ENCODE assay signal across 8 cellular contexts in genomic region chr16:86044241-86044671, GRCh38.
DNase-seq lines count a peak whose midpoint lies in the region; TF ChIP-seq lines count a peak whose summit lies in the region.

No MANE protein-coding gene starts in this region.

- TF ChIP-seq CTCF in DOHH2 (IDR thresholded peaks at IDR 0.05; ENCODE audit: low read depth, low read length, poor library complexity, severe bottlenecking) (peak; percentile 99), cardiac muscle cell (IDR thresholded peaks at IDR 0.05; ENCODE audit: low read depth, low read length) (peak; percentile 73)

- no peaks in the 10 kb centered on the region for H3K79me2 ChIP-seq in DOHH2 (ENCODE audit: control insufficient read depth, low read length)

- DNase-seq in Kasumi-1 (lab: John Stamatoyannopoulos, UW) (peak; percentile 27 to 49), cardiac muscle cell (ENCODE audit: low read depth in 1 of 2, low spot score in 1 of 2) (peak; percentile 64 to 72), cerebellar nuclear complex (lab: John Stamatoyannopoulos, UW) (no peak), NCI-H2107 treated with DMSO at 0.1 percent for 48 hours (lab: John Stamatoyannopoulos, UW; ENCODE audit: unreplicated experiment) (no peak), NCI-H1105 treated with DMSO at 0.1 percent for 48 hours (lab: John Stamatoyannopoulos, UW) (no peak)
- peak; percentile 0 for DNase-seq in activated CD8-positive, alpha-beta memory T cell treated with anti-CD3 and anti-CD28 coated beads, Interleukin-2, amount 50 U/mL, for 24 hours (ENCODE audit: extremely low read depth)
- DNase-seq in stimulated activated CD4-positive, alpha-beta T cell treated with anti-CD3 and anti-CD28 coated beads, Interleukin-1b, Interleukin-23, amount 100 ng/mL, for 48 hours: peak; percentile 40

- H3K27ac ChIP-seq in DOHH2 (ENCODE audit: low read depth, low read length) (no peak overlapping the region), cardiac muscle cell (no peak overlapping the region)

- H4K20me1 ChIP-seq in DOHH2 (ENCODE audit: control insufficient read depth, insufficient read depth, low read depth, low read length): no peaks in the 10 kb centered on the region

- peaks cover 8% of the 10 kb centered on the region for H3K4me1 ChIP-seq in DOHH2 (ENCODE audit: control insufficient read depth, low read length)
- H3K4me1 ChIP-seq in cardiac muscle cell (ENCODE audit: low read depth): peaks cover 37% of the 10 kb centered on the region

- no peak overlapping the region for H3K4me2 ChIP-seq in DOHH2 (ENCODE audit: low read length)

- H3K27me3 ChIP-seq in DOHH2 (ENCODE audit: control insufficient read depth, low read length) (peaks cover 29% of the 10 kb centered on the region), cardiac muscle cell (no peaks in the 10 kb centered on the region)

- H3K36me3 ChIP-seq in DOHH2 (ENCODE audit: control insufficient read depth, low read length): no peaks in the 10 kb centered on the region
- no peaks in the 10 kb centered on the region for H3K36me3 ChIP-seq in cardiac muscle cell

- H3K4me3 ChIP-seq in DOHH2 (ENCODE audit: low read length) (no peak overlapping the region), cardiac muscle cell (no peak overlapping the region)

- no peaks in the 10 kb centered on the region for H3K9me2 ChIP-seq in DOHH2 (replicated peaks; ENCODE audit: control insufficient read depth, low read length)

- H3F3A ChIP-seq in DOHH2 (ENCODE audit: control insufficient read depth, insufficient read depth): no peaks in the 10 kb centered on the region

- H3K9me3 ChIP-seq in DOHH2 (ENCODE audit: control insufficient read depth, insufficient read depth, low read length) (no peaks in the 10 kb centered on the region), cardiac muscle cell (ENCODE audit: low read depth) (no peaks in the 10 kb centered on the region)

Comparison
In these comparisons a context has a peak if more than half of its experiments do, and no peak if none do; other contexts are left out.
1. DNase-seq: peak in Kasumi-1 (2 of 2), activated CD8-positive, alpha-beta memory T cell treated with anti-CD3 and anti-CD28 coated beads, Interleukin-2, amount 50 U/mL, for 24 hours (single experiment), cardiac muscle cell (2 of 2) and stimulated activated CD4-positive, alpha-beta T cell treated with anti-CD3 and anti-CD28 coated beads, Interleukin-1b, Interleukin-23, amount 100 ng/mL, for 48 hours (single experiment); none in cerebellar nuclear complex (0 of 2), NCI-H2107 treated with DMSO at 0.1 percent for 48 hours (single experiment) and NCI-H1105 treated with DMSO at 0.1 percent for 48 hours (single experiment).